Comparison of ENCODE assay signal across 8 cellular contexts in the genomic region with DNA sequence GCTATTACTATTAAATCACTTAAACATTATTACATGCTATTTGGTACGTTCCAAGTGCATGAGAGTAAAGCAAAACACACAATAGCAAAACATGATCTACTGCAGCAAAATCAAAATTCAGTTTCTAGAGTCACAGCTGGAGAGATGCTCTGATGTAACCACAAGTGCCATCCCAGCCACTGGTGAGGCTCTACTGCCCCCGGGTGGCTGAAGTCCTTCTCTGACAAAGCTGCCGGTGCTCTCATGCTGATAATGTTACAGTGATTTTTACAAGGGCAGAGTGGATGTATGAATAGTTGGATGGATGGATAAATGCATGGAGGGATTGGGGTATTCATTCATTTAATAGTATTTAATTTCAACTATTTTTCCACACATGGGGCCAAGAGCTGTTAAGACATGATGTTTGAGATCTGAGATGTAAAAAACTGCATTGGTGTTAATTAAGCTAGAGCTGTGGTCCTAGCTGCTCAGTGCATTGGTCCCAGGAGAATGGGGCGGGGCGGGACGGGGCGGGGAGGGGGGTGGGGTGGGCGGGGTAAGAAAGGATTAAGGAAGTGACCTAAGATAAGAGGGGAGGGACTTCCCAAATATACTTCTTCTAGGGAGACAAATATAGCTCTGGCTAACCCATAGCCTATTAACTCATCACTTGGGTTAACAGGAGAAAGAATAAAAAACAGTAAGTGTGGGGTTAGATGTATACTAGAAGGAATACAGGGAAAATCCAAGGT. TPM values are rescaled to one million over a fixed set of nuclear protein-coding genes. Genes with fewer than 3 reads are reported as not detected.
DNase-seq lines count a peak whose midpoint lies in the region; ATAC-seq and TF ChIP-seq lines count a peak whose summit lies in the region.

No MANE protein-coding gene starts in this region.

- DNase-seq in CD1c-positive myeloid dendritic cell (ENCODE audit: extremely low spot score) = peak; percentile 63
- DNase-seq in NCI-H526 treated with DMSO at 0.1 percent for 48 hours (lab: John Stamatoyannopoulos, UW) = peak; percentile 64
- DNase-seq in activated CD4-positive, alpha-beta T cell treated with anti-CD3 and anti-CD28 coated beads, Interleukin-2, amount 50 U/mL, for 4 hours = peak; percentile 39 to 52
- peak; percentile 39 for DNase-seq in effector CD4-positive, alpha-beta T cell
- DNase-seq in lower lobe of right lung = peak; percentile 67
- peak; percentile 43 to 45 for DNase-seq in stimulated activated CD8-positive, alpha-beta memory T cell treated with anti-CD3 and anti-CD28 coated beads, Interleukin-15, amount 100 ng/mL, for 48 hours (ENCODE audit: low read depth in 2 of 2)

- intact Hi-C loops in lower lobe of right lung (cut with DNase I) = no loop called here

- H3K4me1 ChIP-seq in lower lobe of right lung = no peaks in the 10 kb centered on the region

- H3K27me3 ChIP-seq in lower lobe of right lung (ENCODE audit: low read depth) = peaks cover under 1% of the 10 kb centered on the region

- peak; percentile 56 for ATAC-seq in HG03460 (IDR thresholded peaks at IDR 0.05; ENCODE audit: unreplicated experiment)
- ATAC-seq in lower lobe of right lung = peak; percentile 73 to 81
- ATAC-seq in HG02981 (IDR thresholded peaks at IDR 0.05; ENCODE audit: unreplicated experiment) = no peak

- no peak overlapping the region for H3K4me3 ChIP-seq in lower lobe of right lung

- no peaks in the 10 kb centered on the region for H3K9me3 ChIP-seq in lower lobe of right lung

- H3K36me3 ChIP-seq in lower lobe of right lung = no peaks in the 10 kb centered on the region

- peak; percentile 79 for TF ChIP-seq CTCF in lower lobe of right lung (IDR thresholded peaks at IDR 0.05)

- no peak overlapping the region for H3K27ac ChIP-seq in lower lobe of right lung

RNA-seq across cellular contexts. Expression of gene SPESP1, which starts 5.3 kb away (rescaled TPM):
- total RNA-seq in lower lobe of right lung = 2.0 TPM
